Comparison of ENCODE assay signal across 12 cellular contexts in genomic region chr18:56235061-56235772, GRCh38.
DNase-seq lines count a peak whose midpoint lies in the region; ATAC-seq and TF ChIP-seq lines count a peak whose summit lies in the region.
"Had no signal": no experiment of that assay in that cellular context is flagged by ENCODE, and none has a peak within 500 bp of the region (broad histone marks: within the 10 kb centered on the region; RNA-seq: fewer than 3 reads in every experiment).

No MANE protein-coding gene starts in this region.

- H3F3A ChIP-seq in GM23338 (replicated peaks; ENCODE audit: low read depth) (no peaks in the 10 kb centered on the region), SK-N-SH (replicated peaks; ENCODE audit: insufficient read depth) (peaks cover 4% of the 10 kb centered on the region)

- TF ChIP-seq EP300 in SK-N-SH (IDR thresholded peaks at IDR 0.05; ENCODE audit: borderline replicate concordance in 1 of 2, low read depth in 1 of 2, low read length in 1 of 2): no peak

- H2AFZ ChIP-seq in GM23338: peak overlapping the region; percentile 49
- H2AFZ ChIP-seq in SK-N-SH (ENCODE audit: low read depth): no peak overlapping the region

- H4K20me1 ChIP-seq in GM23338 (replicated peaks; ENCODE audit: insufficient read depth) (no peaks in the 10 kb centered on the region), SK-N-SH (ENCODE audit: insufficient read depth) (no peaks in the 10 kb centered on the region)

- no peak overlapping the region for H3K4me3 Mint-ChIP-seq in GM23338
- H3K4me3 Mint-ChIP-seq in IgD-negative memory B cell: peak overlapping the region; percentile 9 to 65 (median 47)
- H3K4me3 Mint-ChIP-seq: activated CD4-positive, alpha-beta T cell treated with anti-CD3 and anti-CD28 coated beads, Interleukin-2, amount 10 ng/mL, durations not matched to agents 24 days and 14 days had no signal

- H3K36me3 ChIP-seq in GM23338 (ENCODE audit: insufficient read depth) (no peaks in the 10 kb centered on the region), SK-N-SH (replicated peaks in 1 of 2; ENCODE audit: control insufficient read depth in 1 of 2, insufficient read depth in 2 of 2, low read length in 1 of 2) (no peaks in the 10 kb centered on the region)

- no peak overlapping the region for H3K4me3 ChIP-seq in GM23338
- no peak overlapping the region for H3K4me3 ChIP-seq in SK-N-SH (ENCODE audit: low read depth in 2 of 2, low read length in 1 of 2)
- H3K4me3 ChIP-seq: skin epidermis had no signal

- 73% methylated on average over 8 of the region's 10 CpGs for WGBS in SK-N-SH (ENCODE audit: low lambda C conversion rate)

- ATAC-seq in GM18858 (IDR thresholded peaks at IDR 0.05; ENCODE audit: unreplicated experiment) (peak; percentile 83), GM23338 (no peak), left colon (no peak)
- ATAC-seq: HCT116 had no signal

- peaks cover 2% of the 10 kb centered on the region for H3K27me3 Mint-ChIP-seq in GM23338 (ENCODE audit: insufficient read depth, low read depth, poor library complexity)
- no peaks in the 10 kb centered on the region for H3K27me3 Mint-ChIP-seq in IgD-negative memory B cell

- intact Hi-C loops in left colon (cut with DNase I, micrococcal nuclease): no loop called here

- H3K36me3 Mint-ChIP-seq in GM23338 (ENCODE audit: low read depth): no peaks in the 10 kb centered on the region
- peaks cover 4% of the 10 kb centered on the region for H3K36me3 Mint-ChIP-seq in IgD-negative memory B cell

- 0 out of 2 replicates have a peak, but pooled peaks cover 3% of the 10 kb centered on the region for H3K9me2 ChIP-seq in GM23338 (ENCODE audit: insufficient read depth)
- H3K9me2 ChIP-seq in SK-N-SH: no peaks in the 10 kb centered on the region

- TF ChIP-seq CTCF in GM23338 (conservative IDR thresholded peaks at IDR 0.05; ENCODE audit: low read depth in 2 of 2) (no peak), SK-N-SH (IDR thresholded peaks at IDR 0.05) (no peak)

- DNase-seq in GM23338 (ENCODE audit: low spot score): no peak
- peak; percentile 63 for DNase-seq in left kidney (ENCODE audit: low read depth, low spot score)
- DNase-seq in caudate nucleus (lab: John Stamatoyannopoulos, UW): no peak
- no peak for DNase-seq in SK-N-SH
- no peak for DNase-seq in left colon
- no peak for DNase-seq in activated naive CD4-positive, alpha-beta T cell (lab: John Stamatoyannopoulos, UW)
- DNase-seq: activated CD4-positive, alpha-beta T cell treated with anti-CD3 and anti-CD28 coated beads, Interleukin-2, amount 10 ng/mL, durations not matched to agents 24 days and 14 days; NCI-H510A treated with DMSO at 0.1 percent for 48 hours had no signal

- H3K4me1 Mint-ChIP-seq in GM23338 (peaks cover 6% of the 10 kb centered on the region; the same call in 2 of the 3 replicates), IgD-negative memory B cell (peaks cover 8 to 24% (median 18%) of the 10 kb centered on the region in 3 donors)
- H3K4me1 Mint-ChIP-seq: activated CD4-positive, alpha-beta T cell treated with anti-CD3 and anti-CD28 coated beads, Interleukin-2, amount 10 ng/mL, durations not matched to agents 24 days and 14 days had no signal

- POLR2A ChIA-PET in SK-N-SH (lab: Yijun Ruan, JAX): no interaction called here

- TF ChIP-seq RAD21 in SK-N-SH (IDR thresholded peaks at IDR 0.05; ENCODE audit: low read length): no peak

- H3K27ac ChIP-seq in GM23338 (ENCODE audit: low read depth) (no peak overlapping the region), caudate nucleus (ENCODE audit: low read depth, low read length) (no peak overlapping the region), SK-N-SH (ENCODE audit: low read depth in 2 of 2, low read length in 1 of 2) (no peak overlapping the region)

- H3K9me3 Mint-ChIP-seq in GM23338: no peaks in the 10 kb centered on the region; the same call in 2 of the 3 replicates
- peaks cover 4 to 13% (median 4%) of the 10 kb centered on the region in 3 donors for H3K9me3 Mint-ChIP-seq in IgD-negative memory B cell

- no peak overlapping the region for H3K9ac ChIP-seq in SK-N-SH

- no peak overlapping the region for H3K4me2 ChIP-seq in GM23338
- no peak overlapping the region for H3K4me2 ChIP-seq in SK-N-SH

- H3K9me3 ChIP-seq in SK-N-SH: no peaks in the 10 kb centered on the region

- H3K4me1 ChIP-seq in GM23338 (ENCODE audit: insufficient read depth) (no peaks in the 10 kb centered on the region), SK-N-SH (ENCODE audit: control insufficient read depth in 1 of 2, insufficient read depth in 2 of 2, low read depth in 1 of 2, low read length in 1 of 2) (peaks cover 0 to 3% of the 10 kb centered on the region in 2 experiments; a peak in 1 of 4 replicates)

- H3K27ac Mint-ChIP-seq in GM23338 (no peak overlapping the region), IgD-negative memory B cell (peak overlapping the region; percentile 68 to 95 (median 69))
- H3K27ac Mint-ChIP-seq: activated CD4-positive, alpha-beta T cell treated with anti-CD3 and anti-CD28 coated beads, Interleukin-2, amount 10 ng/mL, durations not matched to agents 24 days and 14 days had no signal

- CTCF ChIA-PET in SK-N-SH (lab: Yijun Ruan, JAX): no interaction called here

- H3K27me3 ChIP-seq in GM23338 (ENCODE audit: insufficient read depth) (no peaks in the 10 kb centered on the region), SK-N-SH (ENCODE audit: insufficient read depth) (no peaks in the 10 kb centered on the region)

- H3K79me2 ChIP-seq in GM23338 (replicated peaks; ENCODE audit: insufficient read depth) (no peaks in the 10 kb centered on the region), SK-N-SH (ENCODE audit: insufficient read depth) (no peaks in the 10 kb centered on the region)

TF ChIP-seq in GM23338, 12 proteins besides CTCF, POLR2A, EP300 and RAD21 (continues in another document):
- TF ChIP-seq ETS1 (IDR thresholded peaks at IDR 0.05) (no peak), EZH2 (IDR thresholded peaks at IDR 0.05; ENCODE audit: low read depth, unreplicated experiment) (no peak)

TF ChIP-seq in SK-N-SH, 30 proteins besides CTCF, POLR2A, EP300 and RAD21:
- TF ChIP-seq TCF12 (IDR thresholded peaks at IDR 0.05) (no peak), EZH2phosphoT487 (IDR thresholded peaks at IDR 0.05; ENCODE audit: borderline replicate concordance, low read depth) (no peak), CHD2 (IDR thresholded peaks at IDR 0.05; ENCODE audit: low read length, partially characterized antibody) (no peak), MXI1 (IDR thresholded peaks at IDR 0.05; ENCODE audit: low read depth, low read length) (no peak), SIN3A (IDR thresholded peaks at IDR 0.05; ENCODE audit: borderline replicate concordance, low read depth, low read length) (no peak), FOXJ3 (CRISPR knock-in tag; IDR thresholded peaks at IDR 0.05) (no peak), GATA2 (CRISPR knock-in tag; IDR thresholded peaks at IDR 0.05) (no peak), USF2 (IDR thresholded peaks at IDR 0.05; ENCODE audit: borderline replicate concordance, low read depth, low read length) (no peak), FOXM1 (IDR thresholded peaks at IDR 0.05; ENCODE audit: low read depth) (no peak), YY1 (IDR thresholded peaks at IDR 0.05; ENCODE audit: low read depth) (no peak), IRF3 (IDR thresholded peaks at IDR 0.05; ENCODE audit: low read depth, low read length) (no peak), REST (IDR thresholded peaks at IDR 0.05; ENCODE audit: low read depth, low read length) (no peak)
